ENCODE assay signal across 22 cellular contexts in genomic region chr7:114021135-114021534, GRCh38.
A peak's percentile ranks its signal among the peaks of the same experiment; 100 is the strongest.
DNase-seq lines count a peak whose midpoint lies in the region; ATAC-seq and TF ChIP-seq lines count a peak whose summit lies in the region.
"Had no signal": no experiment of that assay in that cellular context is flagged by ENCODE, and none has a peak within 500 bp of the region (broad histone marks: within the 10 kb centered on the region; RNA-seq: fewer than 3 reads in every experiment).

No MANE protein-coding gene starts in this region.

- no peak overlapping the region for H3K18ac ChIP-seq in neuronal stem cell (ENCODE audit: low read length)

- H4K8ac ChIP-seq in neuronal stem cell (ENCODE audit: low read depth, low read length), result no peak overlapping the region

- WGBS in neuronal stem cell (ENCODE audit: extremely low coverage in 2 of 2, insufficient read length in 2 of 2, insufficient replicate concordance in 1 of 2), 2 donors, result no CpG with 5 or more reads among the region's 3 CpGs

- no peak for TF ChIP-seq CTCF in LNCaP clone FGC (IDR thresholded peaks at IDR 0.05; ENCODE audit: control insufficient read depth, extremely low read depth, insufficient read depth)
- TF ChIP-seq CTCF in foreskin keratinocyte (conservative IDR thresholded peaks at IDR 0.05), result no peak

- no peak overlapping the region for H2BK12ac ChIP-seq in neuronal stem cell (ENCODE audit: low read length)

- H2AK5ac ChIP-seq in neuronal stem cell (ENCODE audit: low read depth, low read length), result no peak overlapping the region

- no peak overlapping the region for H2BK120ac ChIP-seq in neuronal stem cell (ENCODE audit: low read depth, low read length)

- no peak overlapping the region for H3K4ac ChIP-seq in neuronal stem cell (ENCODE audit: low read length)

- H3K4me1 ChIP-seq in foreskin keratinocyte (no peaks in the 10 kb centered on the region), neuronal stem cell (ENCODE audit: control insufficient read depth in 2 of 2, insufficient read depth in 1 of 2, low read depth in 1 of 2, low read length in 2 of 2) (no peaks in the 10 kb centered on the region)
- no peaks in the 10 kb centered on the region for H3K4me1 ChIP-seq in effector memory CD4-positive, alpha-beta T cell (ENCODE audit: control insufficient read depth, insufficient read depth, low read length, poor library complexity, severe bottlenecking)
- H3K4me1 ChIP-seq: HAP-1, prostate gland, suprapubic skin, vagina had no signal

- peak; percentile 66 for DNase-seq in COR-L47 (lab: John Stamatoyannopoulos, UW)
- DNase-seq in LNCaP clone FGC (ENCODE audit: low read depth), result peak; percentile 17
- DNase-seq in RPMI7951 (ENCODE audit: low read depth), result peak; percentile 1
- peak in 1 of 2 donors; percentile 9 for DNase-seq in foreskin keratinocyte
- DNase-seq in OCI-M2 (lab: John Stamatoyannopoulos, UW; ENCODE audit: unreplicated experiment), result no peak
- no peak for DNase-seq in effector memory CD4-positive, alpha-beta T cell
- no peak for DNase-seq in neuronal stem cell (ENCODE audit: low spot score)
- DNase-seq: activated CD4-positive, alpha-beta T cell treated with anti-CD3 and anti-CD28 coated beads, Interleukin-2, amount 10 ng/mL, durations not matched to agents 24 days and 14 days; activated CD8-positive, alpha-beta memory T cell treated with anti-CD3 and anti-CD28 coated beads, Interleukin-2, amount 10 ng/mL, durations not matched to agents 7 days and 5 days; CD4-positive, CD25-positive, alpha-beta regulatory T cell; DMS153; effector CD4-positive, alpha-beta T cell; NCI-H1694 had no signal

- H3K9ac ChIP-seq in neuronal stem cell (ENCODE audit: low read depth, low read length, poor library complexity), result no peak overlapping the region

- ATAC-seq in foreskin keratinocyte (peak; percentile 28), HG02571 (IDR thresholded peaks at IDR 0.05; ENCODE audit: unreplicated experiment) (no peak)
- ATAC-seq: activated CD8-positive, alpha-beta memory T cell treated with anti-CD3 and anti-CD28 coated beads, Interleukin-2, amount 10 ng/mL, durations not matched to agents 7 days and 5 days; activated naive CD4-positive, alpha-beta T cell treated with anti-CD3 and anti-CD28 coated beads, Interleukin-2, amount 50 U/mL, for 72 hours; SK-N-SH treated with all-trans-retinoic acid at 6 μM for 48 hours had no signal

- no peaks in the 10 kb centered on the region for H3K9me3 ChIP-seq in effector memory CD4-positive, alpha-beta T cell (ENCODE audit: control insufficient read depth, low read length)
- no peaks in the 10 kb centered on the region for H3K9me3 ChIP-seq in neuronal stem cell (replicated peaks in 1 of 2; ENCODE audit: control insufficient read depth in 2 of 2, insufficient read depth in 1 of 2, low read depth in 1 of 2, low read length in 2 of 2)
- H3K9me3 ChIP-seq: HAP-1, prostate gland, suprapubic skin, vagina had no signal

- no peak overlapping the region for H4K91ac ChIP-seq in neuronal stem cell (ENCODE audit: low read depth, low read length, poor library complexity)

- no peak overlapping the region for H3K4me2 ChIP-seq in neuronal stem cell (ENCODE audit: insufficient read depth, low read length, poor library complexity, severe bottlenecking)

- H2AFZ ChIP-seq in neuronal stem cell (ENCODE audit: low read length), result no peak overlapping the region

- no peak overlapping the region for H3K14ac ChIP-seq in neuronal stem cell (ENCODE audit: low read length)

- no peaks in the 10 kb centered on the region for H3K79me1 ChIP-seq in neuronal stem cell (ENCODE audit: low read depth, low read length)

- H3K36me3 ChIP-seq in effector memory CD4-positive, alpha-beta T cell (ENCODE audit: control insufficient read depth, insufficient read depth, low read length), result no peaks in the 10 kb centered on the region
- no peaks in the 10 kb centered on the region for H3K36me3 ChIP-seq in neuronal stem cell (replicated peaks in 1 of 2; ENCODE audit: control insufficient read depth in 2 of 2, insufficient read depth in 2 of 2, low read length in 2 of 2)
- H3K36me3 ChIP-seq: HAP-1, prostate gland, suprapubic skin, vagina had no signal

- no peak overlapping the region for H2BK5ac ChIP-seq in neuronal stem cell (ENCODE audit: low read length)

- H3K27ac ChIP-seq in foreskin keratinocyte (no peak overlapping the region), neuronal stem cell (replicated peaks; ENCODE audit: low read length) (no peak overlapping the region)
- no peak overlapping the region for H3K27ac ChIP-seq in effector memory CD4-positive, alpha-beta T cell (ENCODE audit: insufficient read depth, low read length, poor library complexity, severe bottlenecking)
- H3K27ac ChIP-seq: prostate gland, suprapubic skin, vagina, VCaP had no signal

- H3K4me3 ChIP-seq in LNCaP clone FGC (ENCODE audit: low read depth, low read length) (no peak overlapping the region), neuronal stem cell (ENCODE audit: low read length in 2 of 2) (no peak overlapping the region)
- H3K4me3 ChIP-seq in effector memory CD4-positive, alpha-beta T cell (ENCODE audit: insufficient read depth, low read depth, low read length, poor library complexity, severe bottlenecking), result no peak overlapping the region
- H3K4me3 ChIP-seq: HAP-1, lung, prostate gland, suprapubic skin, vagina had no signal

- H2BK15ac ChIP-seq in neuronal stem cell (ENCODE audit: low read length), result no peak overlapping the region

- H3K27me3 ChIP-seq in foreskin keratinocyte, result no peaks in the 10 kb centered on the region
- no peaks in the 10 kb centered on the region for H3K27me3 ChIP-seq in effector memory CD4-positive, alpha-beta T cell (replicated peaks; ENCODE audit: control insufficient read depth, insufficient read depth, low read length, poor library complexity, severe bottlenecking)
- H3K27me3 ChIP-seq in neuronal stem cell (ENCODE audit: control insufficient read depth in 3 of 3, insufficient read depth in 3 of 3, low read depth in 1 of 3, low read length in 3 of 3), result no peaks in the 10 kb centered on the region
- H3K27me3 ChIP-seq: suprapubic skin, vagina had no signal

- no peak overlapping the region for H3K23ac ChIP-seq in neuronal stem cell (ENCODE audit: low read depth, low read length, poor library complexity)

Comparison
In these comparisons a context has a peak if more than half of its experiments do, and no peak if none do; other contexts are left out.
1. DNase-seq: peak in COR-L47 (single experiment), LNCaP clone FGC (single experiment) and RPMI7951 (single experiment); none in OCI-M2 (single experiment), effector memory CD4-positive, alpha-beta T cell (0 of 3) and neuronal stem cell (single experiment).